In genomic region chr7:112789453-112789823, GRCh38 we compare ENCODE assay signal across 8 cellular contexts. TPM values are rescaled to one million over a fixed set of nuclear protein-coding genes. Genes with fewer than 3 reads are reported as not detected.
DNase-seq lines count a peak whose midpoint lies in the region; ATAC-seq lines count a peak whose summit lies in the region.

No MANE protein-coding gene starts in this region.

- peaks cover 38% of the 10 kb centered on the region for H3K4me1 Mint-ChIP-seq in activated T-cell treated with anti-CD3 and anti-CD28 coated beads, Interleukin-2, amount 50 U/mL, for 24 hours (ENCODE audit: low read depth)
- H3K4me1 Mint-ChIP-seq in activated naive CD8-positive, alpha-beta T cell treated with anti-CD3 and anti-CD28 coated beads for 36 hours: peaks cover 34% of the 10 kb centered on the region

- H3K27ac Mint-ChIP-seq in activated T-cell treated with anti-CD3 and anti-CD28 coated beads, Interleukin-2, amount 50 U/mL, for 24 hours: peak overlapping the region; percentile 90
- peak overlapping the region; percentile 91 for H3K27ac Mint-ChIP-seq in activated naive CD8-positive, alpha-beta T cell treated with anti-CD3 and anti-CD28 coated beads for 36 hours

- H3K4me3 ChIP-seq in thymus (ENCODE audit: low read length): peak overlapping the region; percentile 66

- H3K27me3 ChIP-seq in thymus (ENCODE audit: control insufficient read depth, insufficient read depth): no peaks in the 10 kb centered on the region

- H3K9me3 Mint-ChIP-seq in activated T-cell treated with anti-CD3 and anti-CD28 coated beads, Interleukin-2, amount 50 U/mL, for 24 hours: no peaks in the 10 kb centered on the region
- H3K9me3 Mint-ChIP-seq in activated naive CD8-positive, alpha-beta T cell treated with anti-CD3 and anti-CD28 coated beads for 36 hours: no peaks in the 10 kb centered on the region

- H3K9me3 ChIP-seq in thymus (ENCODE audit: control insufficient read depth): no peaks in the 10 kb centered on the region

- H3K36me3 ChIP-seq in thymus (ENCODE audit: control insufficient read depth, insufficient read depth): no peaks in the 10 kb centered on the region

- no peak for ATAC-seq in GM21447 (IDR thresholded peaks at IDR 0.05; ENCODE audit: unreplicated experiment)

- under 1% methylated on average over 2 of the region's 2 CpGs for WGBS in thymus

- H3K27me3 Mint-ChIP-seq in activated T-cell treated with anti-CD3 and anti-CD28 coated beads, Interleukin-2, amount 50 U/mL, for 24 hours: no peaks in the 10 kb centered on the region
- H3K27me3 Mint-ChIP-seq in activated naive CD8-positive, alpha-beta T cell treated with anti-CD3 and anti-CD28 coated beads for 36 hours: no peaks in the 10 kb centered on the region

- peaks cover 11% of the 10 kb centered on the region for H3K4me1 ChIP-seq in thymus (ENCODE audit: control insufficient read depth, insufficient read depth, low read length)

- H3K4me3 Mint-ChIP-seq in activated T-cell treated with anti-CD3 and anti-CD28 coated beads, Interleukin-2, amount 50 U/mL, for 24 hours: peak overlapping the region; percentile 91
- peak overlapping the region; percentile 96 for H3K4me3 Mint-ChIP-seq in activated naive CD8-positive, alpha-beta T cell treated with anti-CD3 and anti-CD28 coated beads for 36 hours

- no peak for DNase-seq in activated T-cell treated with anti-CD3 and anti-CD28 coated beads, Interleukin-2, amount 50 U/mL, for 24 hours
- no peak for DNase-seq in activated T-cell treated with anti-CD3 and anti-CD28 coated beads, Interleukin-2, amount 50 U/mL, for 48 hours
- no peak for DNase-seq in activated naive CD8-positive, alpha-beta T cell treated with anti-CD3 and anti-CD28 coated beads for 36 hours
- DNase-seq in kidney glomerular epithelial cell (lab: John Stamatoyannopoulos, UW) (peak; percentile 45), NCI-H1105 (lab: John Stamatoyannopoulos, UW) (no peak), NCI-H187 treated with DMSO at 0.1 percent for 48 hours (lab: John Stamatoyannopoulos, UW) (no peak)

- peak overlapping the region; percentile 91 for H3K27ac ChIP-seq in thymus (ENCODE audit: low read depth)

- peaks cover 32% of the 10 kb centered on the region for H3K36me3 Mint-ChIP-seq in activated T-cell treated with anti-CD3 and anti-CD28 coated beads, Interleukin-2, amount 50 U/mL, for 24 hours (ENCODE audit: low read depth)
- H3K36me3 Mint-ChIP-seq in activated naive CD8-positive, alpha-beta T cell treated with anti-CD3 and anti-CD28 coated beads for 36 hours: peaks cover 22% of the 10 kb centered on the region

RNA-seq across cellular contexts. Expression of gene TMEM168, which starts 0.8 kb away (rescaled TPM):
- total RNA-seq in activated naive CD8-positive, alpha-beta T cell treated with anti-CD3 and anti-CD28 coated beads for 36 hours: 10 to 100 TPM; 10.4 to 12.0 TPM
- polyA plus RNA-seq in thymus: 15.7 TPM
